1 cellular context compared by ENCODE assay signal in the genomic region with DNA sequence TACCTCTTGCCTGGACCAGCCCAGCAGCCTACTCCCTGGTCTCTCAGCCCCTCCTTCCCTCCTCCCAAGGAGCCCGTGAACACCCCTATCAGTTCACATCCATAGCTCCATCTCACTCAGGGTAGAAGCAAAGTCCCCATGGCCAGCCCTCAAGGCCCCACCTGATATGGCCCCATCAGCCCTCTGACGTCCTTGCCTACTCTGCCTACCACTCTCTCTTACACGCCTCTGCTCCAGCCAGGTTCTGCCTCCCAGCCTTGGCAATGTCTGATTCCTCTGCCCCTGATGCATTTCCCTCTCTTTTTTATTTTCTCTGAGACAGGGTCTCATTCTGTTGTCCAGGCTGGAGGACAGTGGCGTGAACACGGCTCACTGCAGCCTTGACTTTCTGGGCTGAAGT.
TF ChIP-seq lines count a peak whose summit lies in the region.

No MANE protein-coding gene starts in this region.

TF ChIP-seq in HEK293, 187 proteins besides CTCF, POLR2A, EP300 and RAD21 (continued from another document):
- TF ChIP-seq PRDM10 (tag by site-specific recombination; IDR thresholded peaks at IDR 0.05) (0 out of 2 replicates have a peak, but pooled peaks have one; percentile 13), ZFHX2 (tag by site-specific recombination; conservative IDR thresholded peaks at IDR 0.05) (0 out of 2 replicates have a peak, but pooled peaks have one; percentile 29), ZSCAN5A (tag by site-specific recombination; IDR thresholded peaks at IDR 0.05) (no peak), ZNF600 (tag by site-specific recombination; IDR thresholded peaks at IDR 0.05) (peak; percentile 47; the same call in 1 of the 2 replicates)
